Comparison of ENCODE assay signal across 26 cellular contexts in the genomic region with DNA sequence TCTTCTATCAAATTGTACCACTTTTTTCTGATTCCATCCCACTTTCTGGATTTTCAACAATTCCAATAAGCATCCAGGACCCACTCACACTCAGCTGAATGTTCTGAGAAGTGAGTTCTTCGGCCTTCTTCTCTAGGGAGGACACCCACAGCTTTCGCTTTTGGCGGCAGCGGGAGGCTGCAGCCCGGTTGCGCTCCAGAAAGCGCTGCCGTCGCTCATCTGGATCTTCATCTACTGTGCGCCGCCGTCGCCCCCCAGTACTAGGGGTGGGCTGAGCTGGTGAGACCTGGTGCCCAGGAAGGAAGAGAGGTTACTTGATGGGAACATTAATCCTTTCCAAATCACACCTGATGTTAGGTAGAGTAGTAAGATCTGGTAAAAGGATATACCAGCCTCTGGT. TPM values are rescaled to one million over a fixed set of nuclear protein-coding genes. Genes with fewer than 3 reads are reported as not detected.
DNase-seq lines count a peak whose midpoint lies in the region; ATAC-seq lines count a peak whose summit lies in the region.
"Had no signal": no experiment of that assay in that cellular context is flagged by ENCODE, and none has a peak within 500 bp of the region (broad histone marks: within the 10 kb centered on the region; RNA-seq: fewer than 3 reads in every experiment).

No MANE protein-coding gene starts in this region.

- no peaks in the 10 kb centered on the region for H3K27me3 Mint-ChIP-seq in activated T-cell treated with anti-CD3 and anti-CD28 coated beads, Interleukin-2, amount 50 U/mL, for 72 hours (ENCODE audit: low read depth)
- H3K27me3 Mint-ChIP-seq in activated T-cell treated with anti-CD3 and anti-CD28 coated beads, Interleukin-2, amount 50 U/mL, for 4 hours (ENCODE audit: low read depth): no peaks in the 10 kb centered on the region
- no peaks in the 10 kb centered on the region for H3K27me3 Mint-ChIP-seq in activated T-helper 2 cell treated with anti-CD3 and anti-CD28 coated beads, Interferon-gamma antibody, Interleukin-2, Interleukin-4, amounts not matched to agents 10 μg/mL and 5 μg/mL and 100 μg/mL, durations not matched to agents 14 hours and 24 hours and 36 hours (ENCODE audit: low read depth)
- H3K27me3 Mint-ChIP-seq: B cell; CD4-positive, alpha-beta T cell had no signal

- peaks cover 6 to 19% of the 10 kb centered on the region in 2 donors for H3K36me3 Mint-ChIP-seq in activated T-cell treated with anti-CD3 and anti-CD28 coated beads, Interleukin-2, amount 50 U/mL, for 72 hours (ENCODE audit: insufficient read depth in 2 of 2)
- H3K36me3 Mint-ChIP-seq in activated T-cell treated with anti-CD3 and anti-CD28 coated beads, Interleukin-2, amount 50 U/mL, for 4 hours (ENCODE audit: insufficient read depth): peaks cover 19% of the 10 kb centered on the region
- peaks cover 47% of the 10 kb centered on the region for H3K36me3 Mint-ChIP-seq in activated T-helper 2 cell treated with anti-CD3 and anti-CD28 coated beads, Interferon-gamma antibody, Interleukin-2, Interleukin-4, amounts not matched to agents 10 μg/mL and 5 μg/mL and 100 μg/mL, durations not matched to agents 14 hours and 24 hours and 36 hours (ENCODE audit: low read depth)

- peak overlapping the region; percentile 15 for H3K27ac Mint-ChIP-seq in activated T-cell treated with anti-CD3 and anti-CD28 coated beads, Interleukin-2, amount 50 U/mL, for 72 hours
- no peak overlapping the region for H3K27ac Mint-ChIP-seq in activated T-helper 2 cell treated with anti-CD3 and anti-CD28 coated beads, Interferon-gamma antibody, Interleukin-2, Interleukin-4, amounts not matched to agents 10 μg/mL and 5 μg/mL and 100 μg/mL, durations not matched to agents 14 hours and 24 hours and 36 hours
- H3K27ac Mint-ChIP-seq: B cell; CD4-positive, alpha-beta T cell; CD8-positive, alpha-beta T cell had no signal

- no peaks in the 10 kb centered on the region for H3K79me1 ChIP-seq in trophoblast cell (ENCODE audit: low read length)

- ATAC-seq in activated T-cell treated with anti-CD3 and anti-CD28 coated beads, Interleukin-2, amount 50 U/mL, for 72 hours (replicated peaks in 1 of 2): no peak
- no peak for ATAC-seq in activated T-cell treated with anti-CD3 and anti-CD28 coated beads, Interleukin-2, amount 50 U/mL, for 4 hours
- ATAC-seq in HG02840 (IDR thresholded peaks at IDR 0.05; ENCODE audit: low FRiP score, unreplicated experiment): no peak
- ATAC-seq: A549; CD8-positive, alpha-beta T cell; GM12878 had no signal

- H3K9me3 Mint-ChIP-seq in activated T-cell treated with anti-CD3 and anti-CD28 coated beads, Interleukin-2, amount 50 U/mL, for 72 hours: no peaks in the 10 kb centered on the region
- no peaks in the 10 kb centered on the region for H3K9me3 Mint-ChIP-seq in activated T-cell treated with anti-CD3 and anti-CD28 coated beads, Interleukin-2, amount 50 U/mL, for 4 hours
- no peaks in the 10 kb centered on the region for H3K9me3 Mint-ChIP-seq in activated T-helper 2 cell treated with anti-CD3 and anti-CD28 coated beads, Interferon-gamma antibody, Interleukin-2, Interleukin-4, amounts not matched to agents 10 μg/mL and 5 μg/mL and 100 μg/mL, durations not matched to agents 14 hours and 24 hours and 36 hours
- H3K9me3 Mint-ChIP-seq: CD4-positive, alpha-beta T cell; CD8-positive, alpha-beta T cell had no signal

- no peak overlapping the region for H4K12ac ChIP-seq in trophoblast cell (ENCODE audit: low read depth, low read length)

- H2BK120ac ChIP-seq in trophoblast cell (ENCODE audit: insufficient read depth, low read length, poor library complexity): no peak overlapping the region

- H2BK12ac ChIP-seq in trophoblast cell (ENCODE audit: low read length): no peak overlapping the region

- no peak overlapping the region for H2BK5ac ChIP-seq in trophoblast cell (ENCODE audit: low read depth, low read length, poor library complexity)

- H3K4me3 ChIP-seq in trophoblast cell (ENCODE audit: low read depth, low read length): no peak overlapping the region
- H3K4me3 ChIP-seq: A549; BLaER1 treated with 17β-estradiol and CSF1 and Interleukin-3, amounts not matched to agents 10 nM and 100 nM; GM12878 had no signal

- intact Hi-C loops in activated T-helper 2 cell treated with anti-CD3 and anti-CD28 coated beads, Interferon-gamma antibody, Interleukin-2, Interleukin-4, amounts not matched to agents 10 μg/mL and 5 μg/mL and 100 μg/mL, durations not matched to agents 14 hours and 24 hours and 36 hours (cut with micrococcal nuclease): no loop called here

- H3K27ac ChIP-seq in trophoblast cell (ENCODE audit: low read depth, low read length): no peak overlapping the region
- H3K27ac ChIP-seq: 22Rv1; A549; BLaER1 treated with 17β-estradiol and CSF1 and Interleukin-3, amounts not matched to agents 10 nM and 100 nM; C4-2B had no signal

- no peak overlapping the region for H2AK5ac ChIP-seq in trophoblast cell (ENCODE audit: low read length)

- DNase-seq in activated T-cell treated with anti-CD3 and anti-CD28 coated beads, Interleukin-2, amount 50 U/mL, for 72 hours: no peak
- no peak for DNase-seq in activated T-cell treated with anti-CD3 and anti-CD28 coated beads, Interleukin-2, amount 50 U/mL, for 4 hours
- no peak for DNase-seq in trophoblast cell
- no peak for DNase-seq in activated T-helper 2 cell treated with anti-CD3 and anti-CD28 coated beads, Interferon-gamma antibody, Interleukin-2, Interleukin-4, amounts not matched to agents 10 μg/mL and 5 μg/mL and 100 μg/mL, durations not matched to agents 14 hours and 24 hours and 36 hours (ENCODE audit: low spot score)
- DNase-seq: AML-193; CD4-positive, alpha-beta T cell; CD8-positive, alpha-beta T cell; COR-L47; DMS 273 treated with DMSO at 0.1 percent for 48 hours; DMS153; DMS53; DMS79; DND-41; EL; GDM1 had no signal

- H3K18ac ChIP-seq in trophoblast cell (ENCODE audit: low read length): no peak overlapping the region

- H3K4me1 Mint-ChIP-seq in activated T-cell treated with anti-CD3 and anti-CD28 coated beads, Interleukin-2, amount 50 U/mL, for 72 hours (ENCODE audit: low read depth): no peaks in the 10 kb centered on the region
- H3K4me1 Mint-ChIP-seq in activated T-cell treated with anti-CD3 and anti-CD28 coated beads, Interleukin-2, amount 50 U/mL, for 4 hours (ENCODE audit: low read depth): no peaks in the 10 kb centered on the region
- H3K4me1 Mint-ChIP-seq in activated T-helper 2 cell treated with anti-CD3 and anti-CD28 coated beads, Interferon-gamma antibody, Interleukin-2, Interleukin-4, amounts not matched to agents 10 μg/mL and 5 μg/mL and 100 μg/mL, durations not matched to agents 14 hours and 24 hours and 36 hours (ENCODE audit: low read depth): no peaks in the 10 kb centered on the region
- H3K4me1 Mint-ChIP-seq: B cell had no signal

- H3K79me2 ChIP-seq in trophoblast cell (ENCODE audit: control insufficient read depth, insufficient read depth, low read length, poor library complexity): no peaks in the 10 kb centered on the region

- no peaks in the 10 kb centered on the region for H3K9me3 ChIP-seq in trophoblast cell (ENCODE audit: insufficient read depth, low read depth, low read length)
- H3K9me3 ChIP-seq: A549; BLaER1 treated with 17β-estradiol and CSF1 and Interleukin-3, amounts not matched to agents 10 nM and 100 nM had no signal

- no peak overlapping the region for H3K4ac ChIP-seq in trophoblast cell (ENCODE audit: low read depth, low read length)

- peaks cover 16 to 24% of the 10 kb centered on the region in 2 experiments for H3K36me3 ChIP-seq in trophoblast cell (ENCODE audit: control insufficient read depth in 1 of 2, insufficient read depth in 2 of 2, low read length in 2 of 2)

- no peak overlapping the region for H3K4me3 Mint-ChIP-seq in activated T-cell treated with anti-CD3 and anti-CD28 coated beads, Interleukin-2, amount 50 U/mL, for 72 hours
- H3K4me3 Mint-ChIP-seq in activated T-cell treated with anti-CD3 and anti-CD28 coated beads, Interleukin-2, amount 50 U/mL, for 4 hours: no peak overlapping the region
- H3K4me3 Mint-ChIP-seq in activated T-helper 2 cell treated with anti-CD3 and anti-CD28 coated beads, Interferon-gamma antibody, Interleukin-2, Interleukin-4, amounts not matched to agents 10 μg/mL and 5 μg/mL and 100 μg/mL, durations not matched to agents 14 hours and 24 hours and 36 hours (ENCODE audit: low read depth): no peak overlapping the region
- H3K4me3 Mint-ChIP-seq: B cell; CD4-positive, alpha-beta T cell; CD8-positive, alpha-beta T cell had no signal

- no peak overlapping the region for H3K14ac ChIP-seq in trophoblast cell (ENCODE audit: low read length)

- H3K4me2 ChIP-seq in trophoblast cell (ENCODE audit: low read length): no peak overlapping the region
- H3K4me2 ChIP-seq: A549; BLaER1 treated with 17β-estradiol and CSF1 and Interleukin-3, amounts not matched to agents 10 nM and 100 nM had no signal

- no peak overlapping the region for H4K8ac ChIP-seq in trophoblast cell (ENCODE audit: low read depth, low read length)

- no peak overlapping the region for H4K91ac ChIP-seq in trophoblast cell (ENCODE audit: low read depth, low read length)

- H3K4me1 ChIP-seq in trophoblast cell (ENCODE audit: control insufficient read depth in 1 of 2, insufficient read depth in 2 of 2, low read length in 2 of 2): no peaks in the 10 kb centered on the region
- H3K4me1 ChIP-seq: A549 had no signal

- WGBS in trophoblast cell (ENCODE audit: extremely low coverage, insufficient coverage, insufficient read length): no CpG with 5 or more reads among the region's 13 CpGs

- peak overlapping the region; percentile 64 for H3K9ac ChIP-seq in trophoblast cell (ENCODE audit: low read length)
- H3K9ac ChIP-seq: BLaER1 treated with 17β-estradiol and CSF1 and Interleukin-3, amounts not matched to agents 10 nM and 100 nM had no signal

- no peak overlapping the region for H3K23ac ChIP-seq in trophoblast cell (ENCODE audit: low read length)

- H2AFZ ChIP-seq in trophoblast cell (ENCODE audit: insufficient read depth, low read length, poor library complexity): no peak overlapping the region

- no peaks in the 10 kb centered on the region for H3K27me3 ChIP-seq in trophoblast cell (ENCODE audit: insufficient read depth, low read length)
- H3K27me3 ChIP-seq: BLaER1 treated with 17β-estradiol and CSF1 and Interleukin-3, amounts not matched to agents 10 nM and 100 nM had no signal

RNA-seq across cellular contexts. Expression of a gene that starts 17.2 kb away (rescaled TPM):
- total RNA-seq in activated T-cell treated with anti-CD3 and anti-CD28 coated beads, Interleukin-2, amount 50 U/mL, for 72 hours: 1 to 10 TPM in 1 of 2 donors, not detected in 1; 1.3 TPM
- not detected for total RNA-seq in activated T-cell treated with anti-CD3 and anti-CD28 coated beads, Interleukin-2, amount 50 U/mL, for 4 hours
- 0.18 and 0.23 TPM in 2 replicates for polyA plus RNA-seq in trophoblast cell (2013)
- not detected in 2 replicates for total RNA-seq in activated T-helper 2 cell treated with anti-CD3 and anti-CD28 coated beads, Interferon-gamma antibody, Interleukin-2, Interleukin-4, amounts not matched to agents 10 μg/mL and 5 μg/mL and 100 μg/mL, durations not matched to agents 14 hours and 24 hours and 36 hours
- total RNA-seq: A172; B cell; CD4-positive, alpha-beta T cell; CD8-positive, alpha-beta T cell; Daoy; G401 had no signal
- polyA plus RNA-seq: BJ had no signal

RNA-seq across cellular contexts. Expression of a gene that starts 23.4 kb away (rescaled TPM):
- 10 to 100 TPM; 37.7 to 40.7 TPM for total RNA-seq in activated T-cell treated with anti-CD3 and anti-CD28 coated beads, Interleukin-2, amount 50 U/mL, for 72 hours
- 10 to 100 TPM; 62.6 to 71.4 (median 64.3) TPM for total RNA-seq in activated T-cell treated with anti-CD3 and anti-CD28 coated beads, Interleukin-2, amount 50 U/mL, for 4 hours
- polyA plus RNA-seq in trophoblast cell (2013): 27.8 and 29.3 TPM in 2 replicates
- 43.9 and 47.0 TPM in 2 replicates for total RNA-seq in activated T-helper 2 cell treated with anti-CD3 and anti-CD28 coated beads, Interferon-gamma antibody, Interleukin-2, Interleukin-4, amounts not matched to agents 10 μg/mL and 5 μg/mL and 100 μg/mL, durations not matched to agents 14 hours and 24 hours and 36 hours

RNA-seq across cellular contexts. Expression of a gene that starts 25.2 kb away (rescaled TPM):
- total RNA-seq in activated T-cell treated with anti-CD3 and anti-CD28 coated beads, Interleukin-2, amount 50 U/mL, for 72 hours: 10 to 100 TPM; 18.8 to 23.7 TPM
- total RNA-seq in activated T-cell treated with anti-CD3 and anti-CD28 coated beads, Interleukin-2, amount 50 U/mL, for 4 hours: 1 to 10 TPM; 6.5 to 8.4 (median 7.7) TPM
- 5.5 and 5.8 TPM in 2 replicates for polyA plus RNA-seq in trophoblast cell (2013)
- total RNA-seq in activated T-helper 2 cell treated with anti-CD3 and anti-CD28 coated beads, Interferon-gamma antibody, Interleukin-2, Interleukin-4, amounts not matched to agents 10 μg/mL and 5 μg/mL and 100 μg/mL, durations not matched to agents 14 hours and 24 hours and 36 hours: 14.4 and 14.7 TPM in 2 replicates
